In genomic region chr14:74860899-74861733, GRCh38 we compare ENCODE assay signal across 8 cellular contexts. TPM values are rescaled to one million over a fixed set of nuclear protein-coding genes. Genes with fewer than 3 reads are reported as not detected.
A peak's percentile ranks its signal among the peaks of the same experiment; 100 is the strongest.
DNase-seq lines count a peak whose midpoint lies in the region; ATAC-seq and TF ChIP-seq lines count a peak whose summit lies in the region.

No MANE protein-coding gene starts in this region.

- TF ChIP-seq CTCF in CD14-positive monocyte (IDR thresholded peaks at IDR 0.05) (peak; percentile 85), HFFc6 (IDR thresholded peaks at IDR 0.05) (peak; percentile 96)

- intact Hi-C loops in CD14-positive monocyte (cut with micrococcal nuclease) (loop anchor here (2.0 to 10.0 kb wide), 3 partner anchors 44 to 226 kb away; no protein-coding TSS in a partner anchor), left colon (cut with DNase I, micrococcal nuclease) (loop anchor here (5.0 kb wide), 1 partner anchor 46 kb away; no protein-coding TSS in a partner anchor)

- DNase-seq in CD14-positive monocyte (ENCODE audit: low spot score), result peak; percentile 77
- peak; percentile 74 for DNase-seq in HFFc6
- DNase-seq in NCI-H510A (lab: John Stamatoyannopoulos, UW), result peak; percentile 58
- peak; percentile 86 for DNase-seq in activated CD4-positive, alpha-beta T cell treated with anti-CD3 and anti-CD28 coated beads for 1 hour
- peak; percentile 22 to 52 for DNase-seq in cerebellar nuclear complex (lab: John Stamatoyannopoulos, UW)
- DNase-seq in left colon, result peak; percentile 78 to 97
- peak; percentile 94 for DNase-seq in stimulated activated CD4-positive, alpha-beta T cell treated with anti-CD3 and anti-CD28 coated beads, Interleukin-4, amount 100 ng/mL, for 1 hour

- peak; percentile 91 for ATAC-seq in left colon
- ATAC-seq in GM18511 (IDR thresholded peaks at IDR 0.05; ENCODE audit: unreplicated experiment), result no peak

- H3K4me3 Mint-ChIP-seq in CD14-positive monocyte (no peak overlapping the region), HFFc6 (no peak overlapping the region)

- no peak overlapping the region for H3K27ac Mint-ChIP-seq in CD14-positive monocyte
- no peak overlapping the region for H3K27ac Mint-ChIP-seq in HFFc6

- H3K36me3 Mint-ChIP-seq in CD14-positive monocyte (no peaks in the 10 kb centered on the region), HFFc6 (ENCODE audit: low read depth) (no peaks in the 10 kb centered on the region)

- no peaks in the 10 kb centered on the region for H3K9me3 Mint-ChIP-seq in CD14-positive monocyte
- no peaks in the 10 kb centered on the region for H3K9me3 Mint-ChIP-seq in HFFc6

- H3K4me1 Mint-ChIP-seq in CD14-positive monocyte, result peaks cover 22% of the 10 kb centered on the region
- H3K4me1 Mint-ChIP-seq in HFFc6 (ENCODE audit: low read depth), result peaks cover 17% of the 10 kb centered on the region

- peaks cover 0 to 2% (median 0%) of the 10 kb centered on the region in 3 donors for H3K27me3 Mint-ChIP-seq in CD14-positive monocyte (ENCODE audit: low read depth in 3 of 3)
- peaks cover 3% of the 10 kb centered on the region for H3K27me3 Mint-ChIP-seq in HFFc6 (ENCODE audit: insufficient read depth)

RNA-seq across cellular contexts. Expression of gene PROX2, which starts 14.8 kb away (rescaled TPM):
- not detected for polyA plus RNA-seq in CD14-positive monocyte
- total RNA-seq in HFFc6 (2021; fragmentation: NEBNext Ultra II Directional; extraction: Animal tissue kit (Norgen Biotek cat#: 25700)), result not detected
- not detected for total RNA-seq in left colon

RNA-seq across cellular contexts. Expression of gene DLST, which starts 20.6 kb away (rescaled TPM):
- polyA plus RNA-seq in CD14-positive monocyte, result 1 to 10 TPM; 6.7 to 7.3 TPM
- 100 to 1,000 TPM in 5 of 6 experiments, 10 to 100 TPM in 1; 97.5 to 118 (median 109) TPM for total RNA-seq in HFFc6 (2021; fragmentation: NEBNext Ultra II Directional; extraction: Animal tissue kit (Norgen Biotek cat#: 25700))
- 100 to 1,000 TPM; 139 to 142 TPM for total RNA-seq in left colon

Comparison
In these comparisons a context has a peak if more than half of its experiments do, and no peak if none do; other contexts are left out.
1. DNase-seq: peak in every context shown above with its lines; median percentile 94 in stimulated activated CD4-positive, alpha-beta T cell treated with anti-CD3 and anti-CD28 coated beads, Interleukin-4, amount 100 ng/mL, for 1 hour; 88 in left colon; 86 in activated CD4-positive, alpha-beta T cell treated with anti-CD3 and anti-CD28 coated beads for 1 hour; 77 in CD14-positive monocyte; 74 in HFFc6; 58 in NCI-H510A; 37 in cerebellar nuclear complex.